1 cellular context compared by ENCODE assay signal in genomic region chr5:71923755-71924154, GRCh38.
TF ChIP-seq lines count a peak whose summit lies in the region.

No MANE protein-coding gene starts in this region.

TF ChIP-seq in H1, 55 proteins besides CTCF, POLR2A, EP300 and RAD21:
- no peak for TF ChIP-seq CHD7 (IDR thresholded peaks at IDR 0.05; ENCODE audit: insufficient replicate concordance, low read length)
- TF ChIP-seq CEBPB (IDR thresholded peaks at IDR 0.05; ENCODE audit: low read depth, low read length) = peak; percentile 57; the same call in 1 of the 2 replicates
- TF ChIP-seq POLR2AphosphoS5 (IDR thresholded peaks at IDR 0.05; ENCODE audit: low read depth, low read length) = no peak
- no peak for TF ChIP-seq YY1 (IDR thresholded peaks at IDR 0.05; ENCODE audit: low read depth, low read length)
- no peak for TF ChIP-seq GABPA (IDR thresholded peaks at IDR 0.05; ENCODE audit: borderline replicate concordance, insufficient read depth, low read length)
- TF ChIP-seq SIRT6 (IDR thresholded peaks at IDR 0.05; ENCODE audit: low read length) = no peak
